8 cellular contexts compared by ENCODE assay signal in the genomic region with DNA sequence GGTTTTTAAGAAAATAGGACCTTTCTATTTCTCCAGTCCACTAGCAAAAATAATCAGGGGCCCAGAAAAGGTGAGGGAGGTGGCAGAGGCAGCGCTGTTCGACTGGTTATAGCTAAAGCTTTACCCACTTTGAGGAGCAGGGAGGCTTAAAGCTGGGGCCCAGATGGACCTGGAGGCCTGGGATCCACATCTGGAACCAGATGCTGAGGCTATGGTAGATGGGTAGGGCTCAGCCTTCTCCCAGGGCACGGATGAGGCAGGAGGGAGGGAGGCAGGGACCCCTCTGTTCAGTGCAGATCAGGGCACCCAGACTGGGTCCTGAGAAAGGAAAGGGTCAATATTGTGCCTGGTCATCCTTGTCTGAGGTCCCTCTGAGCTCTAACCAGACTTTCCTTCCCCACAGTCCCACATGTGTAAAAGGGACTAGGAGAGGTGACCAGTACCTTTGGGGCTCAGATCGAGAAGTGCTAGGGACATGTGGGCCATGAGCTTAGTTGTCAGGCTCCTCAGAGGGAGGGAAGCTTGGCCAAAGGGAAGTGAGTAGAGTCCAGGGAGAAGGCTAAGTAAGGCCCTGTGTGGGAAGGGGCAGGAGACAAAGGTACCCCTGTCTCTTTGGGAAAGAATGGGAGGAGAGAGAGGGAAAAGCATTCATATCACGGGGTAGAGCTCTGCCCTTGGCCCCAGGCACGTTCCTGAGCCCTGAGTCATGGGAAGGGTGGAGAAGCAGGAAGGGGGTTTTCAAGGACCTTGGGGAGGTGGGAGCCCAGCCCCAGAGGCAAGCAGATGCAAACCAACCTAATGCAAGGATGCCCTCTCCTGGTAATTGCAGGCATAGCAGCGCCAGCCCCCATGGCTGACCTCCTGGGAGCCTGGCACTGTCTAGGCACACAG. TPM values are rescaled to one million over a fixed set of nuclear protein-coding genes. Genes with fewer than 3 reads are reported as not detected.
A peak's percentile ranks its signal among the peaks of the same experiment; 100 is the strongest.
DNase-seq lines count a peak whose midpoint lies in the region; ATAC-seq, FAIRE-seq and TF ChIP-seq lines count a peak whose summit lies in the region.

No MANE protein-coding gene starts in this region.

- H2BK120ac ChIP-seq in H1 (replicated peaks; ENCODE audit: low read depth, low read length) (peak overlapping the region; percentile 17), mesendoderm (ENCODE audit: low read depth, low read length) (peak overlapping the region; percentile 56)

- peak overlapping the region; percentile 25 for H4K5ac ChIP-seq in H1 (ENCODE audit: insufficient read length, low read depth, low read length)
- peak overlapping the region; percentile 82 for H4K5ac ChIP-seq in mesendoderm (ENCODE audit: low read length)

- H2BK20ac ChIP-seq in H1 (ENCODE audit: low read length): peak overlapping the region; percentile 62

- H3K4me2 ChIP-seq in H1 (ENCODE audit: insufficient read depth in 1 of 2, low read depth in 2 of 2, low read length in 2 of 2): peak overlapping the region; percentile 1 to 36; a peak in 3 of 4 replicates
- H3K4me2 ChIP-seq in mesendoderm (ENCODE audit: low read length): no peak overlapping the region

- CTCF ChIA-PET in H1 (lab: Charles Lee; ENCODE audit: partially characterized antibody): interaction anchor here (0.5 to 42.4 kb wide), 44 partner anchors 9 to 533 kb away, joined by 3 to 1994 read pairs (median 5); partner anchors contain the start of genes BGLAP, LMNA, MEX3A and PAQR6

- H3K9ac ChIP-seq in H1 (replicated peaks in 1 of 4; ENCODE audit: extremely low read depth in 1 of 4, low read depth in 3 of 4, low read length in 3 of 4): peak overlapping the region in 3 of 4 experiments; percentile 59 to 67 (median 63); a peak in 5 of 7 replicates
- H3K9ac ChIP-seq in mesendoderm (ENCODE audit: low read length): peak overlapping the region; percentile 73

- H3K79me2 ChIP-seq in H1 (ENCODE audit: control insufficient read depth in 1 of 2, insufficient read depth in 2 of 2, low read length in 2 of 2) (no peaks in the 10 kb centered on the region), mesendoderm (ENCODE audit: control insufficient read depth, insufficient read depth, low read length) (peaks cover 6% of the 10 kb centered on the region)

- H2BK15ac ChIP-seq in H1 (ENCODE audit: low read length) (peak overlapping the region; percentile 61; the same call in 1 of the 2 replicates), mesendoderm (replicated peaks; ENCODE audit: low read depth) (no peak overlapping the region)

- DNase-seq in BE2C (peak; percentile 92), HFF-Myc (ENCODE audit: extremely low read depth, low read depth) (peak; percentile 95), NCI-H748 treated with DMSO at 0.1 percent for 48 hours (lab: John Stamatoyannopoulos, UW) (peak; percentile 17), H1 (ENCODE audit: low read depth in 1 of 2, low spot score in 2 of 2) (peak; percentile 95 to 98), mesendoderm (peak; percentile 99)
- peak; percentile 95 for DNase-seq in activated CD8-positive, alpha-beta memory T cell treated with anti-CD3 and anti-CD28 coated beads for 24 hours
- DNase-seq in stimulated activated CD8-positive, alpha-beta memory T cell treated with anti-CD3 and anti-CD28 coated beads, Interleukin-12 subunit alpha, Interleukin-12 subunit beta, amount 100 ng/mL, for 4 hours (ENCODE audit: low read depth): peak; percentile 52

- H3K9me3 ChIP-seq in BE2C: no peaks in the 10 kb centered on the region
- H3K9me3 ChIP-seq in H1 (ENCODE audit: insufficient read depth in 2 of 2, low read depth in 1 of 2, low read length in 1 of 2): no peaks in the 10 kb centered on the region

- peak overlapping the region; percentile 89 for H2BK5ac ChIP-seq in H1 (ENCODE audit: low read depth, low read length)
- H2BK5ac ChIP-seq in mesendoderm (ENCODE audit: low read length): peak overlapping the region; percentile 91

- peak overlapping the region; percentile 50 for H3K4ac ChIP-seq in H1 (replicated peaks; ENCODE audit: insufficient read length, low read depth, low read length)
- peak overlapping the region; percentile 83 for H3K4ac ChIP-seq in mesendoderm (ENCODE audit: low read depth, low read length)

- peak overlapping the region; percentile 59 for H4K91ac ChIP-seq in H1 (replicated peaks; ENCODE audit: insufficient read length, low read length)

- TF ChIP-seq POLR2A in H1 (IDR thresholded peaks at IDR 0.05; ENCODE audit: control extremely low read depth in 1 of 2, low read depth in 2 of 2, low read length in 2 of 2): peak in 1 of 2 experiments; percentile 71; a peak in 2 of 3 replicates

- peak overlapping the region; percentile 88 for H2BK12ac ChIP-seq in H1 (ENCODE audit: low read depth, low read length)

- no peak overlapping the region for H3K14ac ChIP-seq in H1 (ENCODE audit: insufficient read length)

- H2AFZ ChIP-seq in H1 (ENCODE audit: low read length): no peak overlapping the region

- H3K4me1 ChIP-seq in BE2C (peaks cover 40% of the 10 kb centered on the region), H1 (replicated peaks in 1 of 4; ENCODE audit: control insufficient read depth in 3 of 4, insufficient read depth in 4 of 4, low read length in 3 of 4) (peaks cover 6 to 21% (median 10%) of the 10 kb centered on the region in 4 experiments), mesendoderm (ENCODE audit: control insufficient read depth, low read depth, low read length) (peaks cover 20% of the 10 kb centered on the region)

- no peaks in the 10 kb centered on the region for H4K20me1 ChIP-seq in H1 (replicated peaks in 1 of 2; ENCODE audit: control insufficient read depth in 1 of 2, insufficient read depth in 2 of 2, low read length in 2 of 2)

- H3K79me1 ChIP-seq in H1 (ENCODE audit: low read depth, low read length) (no peaks in the 10 kb centered on the region; the same call in 1 of the 2 replicates), mesendoderm (ENCODE audit: low read length) (peaks cover 8% of the 10 kb centered on the region)

- peaks cover 40% of the 10 kb centered on the region for H3K36me3 ChIP-seq in BE2C
- peaks cover 6 to 9% (median 8%) of the 10 kb centered on the region in 4 experiments; a peak in 4 of 8 replicates for H3K36me3 ChIP-seq in H1 (ENCODE audit: control insufficient read depth in 2 of 4, insufficient read depth in 4 of 4, low read length in 3 of 4)
- H3K36me3 ChIP-seq in mesendoderm (ENCODE audit: control insufficient read depth, insufficient read depth, low read length): no peaks in the 10 kb centered on the region

- H4K8ac ChIP-seq in H1 (ENCODE audit: extremely low read depth, insufficient read depth, low read length) (no peak overlapping the region), mesendoderm (ENCODE audit: low read depth, low read length) (no peak overlapping the region)

- H3K23ac ChIP-seq in H1 (ENCODE audit: insufficient read length) (no peak overlapping the region), mesendoderm (ENCODE audit: low read length) (peak overlapping the region; percentile 96)

- no peak overlapping the region for H3K4me3 ChIP-seq in BE2C (ENCODE audit: low read depth, low read length)
- peak overlapping the region; percentile 42 for H3K4me3 ChIP-seq in HFF-Myc (replicated peaks; ENCODE audit: low read depth, low read length)
- 0 out of 8 replicates have a peak overlapping the region, but pooled peaks of 1 of the 4 experiments have one; percentile 5 for H3K4me3 ChIP-seq in H1 (ENCODE audit: extremely low read depth in 1 of 4, insufficient read depth in 2 of 4, low read depth in 3 of 4, low read length in 4 of 4)
- H3K4me3 ChIP-seq in mesendoderm (ENCODE audit: low read length): no peak overlapping the region

- 47% methylated on average over 7 of the region's 7 CpGs; no CpG with 5 or more reads in 1 of the 2 experiments for WGBS in H1 (ENCODE audit: extremely low coverage in 1 of 2, insufficient coverage in 1 of 2, insufficient read length in 1 of 2, insufficient replicate concordance in 2 of 2, low coverage in 1 of 2, low lambda C conversion rate in 2 of 2, missing lambda C conversion rate in 1 of 2), 2 experiments
- WGBS in mesendoderm (ENCODE audit: extremely low coverage, insufficient coverage, low lambda C conversion rate): no CpG with 5 or more reads among the region's 7 CpGs

- TF ChIP-seq CTCF in BE2C (IDR thresholded peaks at IDR 0.05; ENCODE audit: low read depth, low read length) (peak; percentile 97), HFF-Myc (IDR thresholded peaks at IDR 0.05; ENCODE audit: low read depth, low read length, missing control alignments) (peak; percentile 96), H1 (IDR thresholded peaks at IDR 0.05; ENCODE audit: control extremely low read depth in 1 of 3, insufficient read depth in 1 of 3, low read depth in 1 of 3, low read length in 3 of 3) (peak; percentile 96 to 99 (median 99))

- H3K18ac ChIP-seq in H1 (ENCODE audit: extremely low read depth, low read length) (peak overlapping the region; percentile 43), mesendoderm (ENCODE audit: low read length) (peak overlapping the region; percentile 53)

- peak; percentile 69 for FAIRE-seq in H1 (lab: Jason Lieb, UNC)

- H2AK5ac ChIP-seq in H1 (ENCODE audit: low read depth, low read length) (peak overlapping the region; percentile 61), mesendoderm (ENCODE audit: low read length) (peak overlapping the region; percentile 98)

- POLR2A ChIA-PET in H1 (lab: Charles Lee; ENCODE audit: partially characterized antibody): interaction anchor here (0.6 to 28.0 kb wide), 13 partner anchors 9 to 152 kb away, joined by 3 to 763 read pairs (median 3); partner anchors contain the start of genes ARHGEF2, LMNA, MEX3A and PMF1

- H3K23me2 ChIP-seq in H1 (ENCODE audit: low read depth, low read length): no peaks in the 10 kb centered on the region

- peak; percentile 96 to 100 for TF ChIP-seq RAD21 in H1 (IDR thresholded peaks at IDR 0.05 in 1 of 2, conservative IDR thresholded peaks at IDR 0.05 in 1 of 2; ENCODE audit: low read depth in 2 of 2, low read length in 2 of 2)

- peak in 1 of 2 experiments; percentile 26; a peak in 1 of 3 replicates for TF ChIP-seq EP300 in H1 (IDR thresholded peaks at IDR 0.05; ENCODE audit: borderline replicate concordance in 1 of 2, low read depth in 2 of 2, low read length in 2 of 2)

- no peak for ATAC-seq in HG02870 (IDR thresholded peaks at IDR 0.05; ENCODE audit: unreplicated experiment)

- H3K27me3 ChIP-seq in BE2C: no peaks in the 10 kb centered on the region
- H3K27me3 ChIP-seq in H1 (replicated peaks in 1 of 4; ENCODE audit: control insufficient read depth in 3 of 4, extremely low read depth in 1 of 4, insufficient read depth in 3 of 4, low read length in 3 of 4): no peaks in the 10 kb centered on the region
- H3K27me3 ChIP-seq in mesendoderm (ENCODE audit: insufficient read depth, low read length, poor library complexity): no peaks in the 10 kb centered on the region

- peak overlapping the region; percentile 88 for H3K27ac ChIP-seq in H1 (ENCODE audit: low read depth, low read length)
- peak overlapping the region; percentile 64 for H3K27ac ChIP-seq in mesendoderm (ENCODE audit: low read depth, low read length)

- H3K56ac ChIP-seq in H1 (replicated peaks; ENCODE audit: insufficient read length, low read depth, low read length): peak overlapping the region; percentile 30
- peak overlapping the region; percentile 87 for H3K56ac ChIP-seq in mesendoderm (ENCODE audit: low read length)

RNA-seq across cellular contexts. Expression of gene LMNA, which starts 15.4 kb away (rescaled TPM):
- 312 TPM for polyA plus RNA-seq in BE2C (2012; ENCODE audit: insufficient read depth, insufficient read length, low read depth)
- 46.8 and 48.0 TPM in 2 replicates for total RNA-seq in H1 (2021; fragmentation: NEBNext Ultra II Directional; extraction: Animal tissue kit (Norgen Biotek cat#: 25700))
- 25.8 and 38.3 TPM in 2 replicates for polyA plus RNA-seq in H1 (2011; rRNA removed)
- polyA plus RNA-seq in H1 (2011; cell fraction: cytosol; rRNA removed): 33.6 TPM
- polyA plus RNA-seq in H1 (2011; cell fraction: nucleus; rRNA removed): 78.1 TPM
- polyA plus RNA-seq in H1 (2012, experiment 1 of 2): 36.7 to 43.4 TPM (median 39.1 TPM) in 4 replicates
- 56.7 TPM for polyA plus RNA-seq in H1 (2012, experiment 2 of 2)
- polyA plus RNA-seq in H1 (2013, experiment 1 of 2): 34.7 TPM
- polyA plus RNA-seq in H1 (2013, experiment 2 of 2): 32.6 TPM
- 15.1 and 20.9 TPM in 2 replicates for polyA minus RNA-seq in H1 (2011; rRNA and poly(A)+ RNA removed)
- 33.7 TPM for polyA minus RNA-seq in H1 (2011; cell fraction: cytosol; rRNA and poly(A)+ RNA removed)
- polyA minus RNA-seq in H1 (2011; cell fraction: nucleus; rRNA and poly(A)+ RNA removed): 28.1 TPM
- polyA plus RNA-seq in mesendoderm (2013, experiment 1 of 2): 59.4 TPM
- 59.0 TPM for polyA plus RNA-seq in mesendoderm (2013, experiment 2 of 2)

RNA-seq across cellular contexts. Expression of gene SEMA4A, which starts 23.5 kb away (rescaled TPM):
- 1.6 TPM for polyA plus RNA-seq in BE2C (2012; ENCODE audit: insufficient read depth, insufficient read length, low read depth)
- 5.9 and 7.3 TPM in 2 replicates for total RNA-seq in H1 (2021; fragmentation: NEBNext Ultra II Directional; extraction: Animal tissue kit (Norgen Biotek cat#: 25700))
- polyA plus RNA-seq in H1 (2011; rRNA removed): 10.6 and 12.0 TPM in 2 replicates
- 10.3 TPM for polyA plus RNA-seq in H1 (2011; cell fraction: cytosol; rRNA removed)
- polyA plus RNA-seq in H1 (2011; cell fraction: nucleus; rRNA removed): 27.7 TPM
- polyA plus RNA-seq in H1 (2012, experiment 1 of 2): 5.9 to 11.9 TPM (median 8.7 TPM) in 4 replicates
- 6.4 TPM for polyA plus RNA-seq in H1 (2012, experiment 2 of 2)
- 6.5 TPM for polyA plus RNA-seq in H1 (2013, experiment 1 of 2)
- 6.3 TPM for polyA plus RNA-seq in H1 (2013, experiment 2 of 2)
- polyA minus RNA-seq in H1 (2011; rRNA and poly(A)+ RNA removed): 11.9 TPM in 2 replicates
- 12.0 TPM for polyA minus RNA-seq in H1 (2011; cell fraction: cytosol; rRNA and poly(A)+ RNA removed)
- polyA minus RNA-seq in H1 (2011; cell fraction: nucleus; rRNA and poly(A)+ RNA removed): 15.1 TPM
- 1.3 TPM for polyA plus RNA-seq in mesendoderm (2013, experiment 1 of 2)
- polyA plus RNA-seq in mesendoderm (2013, experiment 2 of 2): 1.1 TPM

RNA-seq across cellular contexts. Expression of gene MEX3A, which starts 47.7 kb away (rescaled TPM):
- 66.0 TPM for polyA plus RNA-seq in BE2C (2012; ENCODE audit: insufficient read depth, insufficient read length, low read depth)
- 52.4 and 54.7 TPM in 2 replicates for total RNA-seq in H1 (2021; fragmentation: NEBNext Ultra II Directional; extraction: Animal tissue kit (Norgen Biotek cat#: 25700))
- polyA plus RNA-seq in H1 (2011; rRNA removed): 34.1 and 43.5 TPM in 2 replicates
- polyA plus RNA-seq in H1 (2011; cell fraction: cytosol; rRNA removed): 30.7 TPM
- 122 TPM for polyA plus RNA-seq in H1 (2011; cell fraction: nucleus; rRNA removed)
- polyA plus RNA-seq in H1 (2012, experiment 1 of 2): 42.2 to 51.4 TPM (median 46.7 TPM) in 4 replicates
- polyA plus RNA-seq in H1 (2012, experiment 2 of 2): 37.7 TPM
- polyA plus RNA-seq in H1 (2013, experiment 1 of 2): 50.4 TPM
- polyA plus RNA-seq in H1 (2013, experiment 2 of 2): 45.1 TPM
- polyA minus RNA-seq in H1 (2011; rRNA and poly(A)+ RNA removed): 43.0 and 47.3 TPM in 2 replicates
- 55.2 TPM for polyA minus RNA-seq in H1 (2011; cell fraction: cytosol; rRNA and poly(A)+ RNA removed)
- polyA minus RNA-seq in H1 (2011; cell fraction: nucleus; rRNA and poly(A)+ RNA removed): 107 TPM
- polyA plus RNA-seq in mesendoderm (2013, experiment 1 of 2): 44.2 TPM
- 43.0 TPM for polyA plus RNA-seq in mesendoderm (2013, experiment 2 of 2)

Comparison
In these comparisons a context has a peak if more than half of its experiments do, and no peak if none do; other contexts are left out.
1. DNase-seq: peak in every context shown above with its lines; median percentile 99 in mesendoderm; 96 in H1; 95 in HFF-Myc; 95 in activated CD8-positive, alpha-beta memory T cell treated with anti-CD3 and anti-CD28 coated beads for 24 hours; 92 in BE2C; 52 in stimulated activated CD8-positive, alpha-beta memory T cell treated with anti-CD3 and anti-CD28 coated beads, Interleukin-12 subunit alpha, Interleukin-12 subunit beta, amount 100 ng/mL, for 4 hours; 17 in NCI-H748 treated with DMSO at 0.1 percent for 48 hours.